12 cellular contexts compared by ENCODE assay signal in the genomic region with DNA sequence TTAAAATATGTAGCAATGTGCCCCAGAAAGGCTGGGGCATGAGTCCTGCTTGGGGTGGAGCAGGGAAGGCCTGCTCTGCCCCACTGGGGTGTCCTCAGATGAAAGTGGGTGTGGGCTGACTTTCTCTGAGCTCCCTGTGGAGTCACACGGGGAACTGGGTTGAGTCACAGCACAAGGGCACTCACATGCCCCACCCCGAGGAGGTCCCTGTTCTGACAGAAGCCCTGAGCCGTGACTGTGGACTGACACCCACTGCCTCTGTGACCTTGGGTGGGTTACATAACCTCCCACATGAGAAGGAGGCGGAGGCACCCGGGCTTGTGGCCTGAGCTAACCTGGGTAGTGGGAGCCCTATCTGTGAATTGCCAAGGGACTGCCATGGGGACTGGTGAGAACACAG. TPM values are rescaled to one million over a fixed set of nuclear protein-coding genes. Genes with fewer than 3 reads are reported as not detected.
DNase-seq lines count a peak whose midpoint lies in the region; ATAC-seq, FAIRE-seq and TF ChIP-seq lines count a peak whose summit lies in the region.
"Had no signal": no experiment of that assay in that cellular context is flagged by ENCODE, and none has a peak within 500 bp of the region (broad histone marks: within the 10 kb centered on the region; RNA-seq: fewer than 3 reads in every experiment).

No MANE protein-coding gene starts in this region.

- no peaks in the 10 kb centered on the region for H4K20me1 ChIP-seq in HCT116 (ENCODE audit: insufficient read depth)

- H3K27me3 ChIP-seq in HCT116 (ENCODE audit: insufficient read depth, low read length) (no peaks in the 10 kb centered on the region), sigmoid colon (no peaks in the 10 kb centered on the region)

- RAD21 ChIA-PET in HCT116 (lab: Charles Lee; ENCODE audit: low non-redundant PET in 1 of 2, low total read pairs in 2 of 2, uncharacterized antibody in 2 of 2, unreplicated experiment in 2 of 2): no interaction called here

- no peaks in the 10 kb centered on the region for H3K79me2 ChIP-seq in HCT116 (ENCODE audit: insufficient read depth, low read length)

- no TSS peak for BruUV-seq in HCT116 (replicated peaks; lab: Mats Ljungman, UMichigan)

- POLR2A ChIA-PET in HCT116 (lab: Charles Lee): no interaction called here

- peak overlapping the region; percentile 6 for H2AFZ ChIP-seq in HCT116 (ENCODE audit: low read depth, low read length, poor library complexity, severe bottlenecking)

- CTCF ChIA-PET in HCT116 (lab: Charles Lee): interaction anchor here (1.5 kb wide), 1 partner anchor 25 kb away, joined by 5 read pairs; no protein-coding TSS in a partner anchor

- peak overlapping the region; percentile 32 for H3K4me2 ChIP-seq in HCT116 (ENCODE audit: low read length)
- H3K4me2 ChIP-seq: smooth muscle cell had no signal

- no peak overlapping the region for H3K27ac ChIP-seq in HCT116 (ENCODE audit: low read depth, low read length)
- peak overlapping the region in 1 of 4 donors; percentile 39 for H3K27ac ChIP-seq in sigmoid colon

- TF ChIP-seq RAD21 in HCT116 (IDR thresholded peaks at IDR 0.05; ENCODE audit: low read depth): no peak

- ATAC-seq in HCT116: peak; percentile 71
- ATAC-seq in left cardiac atrium: peak; percentile 87 to 88
- ATAC-seq: CD8-positive, alpha-beta T cell had no signal

- DNase-seq in HCT116 (ENCODE audit: low read depth, low spot score): no peak
- peak; percentile 34 for DNase-seq in RCC 7860 (ENCODE audit: low spot score)
- DNase-seq in left cardiac atrium: peak; percentile 48
- DNase-seq in sigmoid colon: peak; percentile 80
- no peak for DNase-seq in activated naive CD4-positive, alpha-beta T cell (lab: John Stamatoyannopoulos, UW)
- DNase-seq in Kasumi-1 (lab: John Stamatoyannopoulos, UW): no peak
- no peak for DNase-seq in stimulated activated naive CD4-positive, alpha-beta T cell treated with Interleukin-2 at 50 U/mL for 16 hours (lab: John Stamatoyannopoulos, UW)
- no peak for DNase-seq in AG08395 (ENCODE audit: low spot score)
- DNase-seq: CD8-positive, alpha-beta T cell; NCI-H2081; T1000 had no signal

- TF ChIP-seq CTCF in HCT116 (IDR thresholded peaks at IDR 0.05 in 2 of 3, conservative IDR thresholded peaks at IDR 0.05 in 1 of 3; ENCODE audit: borderline replicate concordance in 1 of 3, insufficient read depth in 1 of 3, low read depth in 2 of 3, low read length in 2 of 3): no peak
- no peak for TF ChIP-seq CTCF in sigmoid colon (IDR thresholded peaks at IDR 0.05)

- peaks cover 5 to 30% of the 10 kb centered on the region in 2 experiments; a peak in 3 of 4 replicates for H3K4me1 ChIP-seq in HCT116 (ENCODE audit: control insufficient read depth in 1 of 2, insufficient read depth in 2 of 2, low read length in 2 of 2)
- no peaks in the 10 kb centered on the region for H3K4me1 ChIP-seq in sigmoid colon

- no peaks in the 10 kb centered on the region for H3K9me3 ChIP-seq in HCT116 (ENCODE audit: control insufficient read depth in 1 of 2, insufficient read depth in 1 of 2, low read depth in 1 of 2, low read length in 2 of 2)
- no peaks in the 10 kb centered on the region for H3K9me3 ChIP-seq in sigmoid colon

- intact Hi-C loops in HCT116 (cut with micrococcal nuclease): no loop called here
- intact Hi-C loops in left cardiac atrium (cut with DNase I): no loop called here
- intact Hi-C loops in sigmoid colon (cut with DNase I): no loop called here

- no peak for TF ChIP-seq EP300 in sigmoid colon (IDR thresholded peaks at IDR 0.05)

- H3K36me3 ChIP-seq in HCT116 (ENCODE audit: control insufficient read depth in 1 of 2, insufficient read depth in 2 of 2, low read length in 2 of 2) (no peaks in the 10 kb centered on the region), sigmoid colon (no peaks in the 10 kb centered on the region)

- WGBS in sigmoid colon, 2 donors: 46 to 73% methylated on average over 5 of the region's 5 CpGs

- H3K9ac ChIP-seq in HCT116 (ENCODE audit: low read length): no peak overlapping the region

- H3K4me3 ChIP-seq in HCT116 (replicated peaks in 1 of 2; ENCODE audit: low read depth in 1 of 2, low read length in 2 of 2) (no peak overlapping the region), sigmoid colon (no peak overlapping the region)
- H3K4me3 ChIP-seq: smooth muscle cell had no signal

- FAIRE-seq in RCC 7860 (lab: Jason Lieb, UNC): no peak

- no peak for TF ChIP-seq POLR2A in HCT116 (IDR thresholded peaks at IDR 0.05; ENCODE audit: borderline replicate concordance, extremely low read depth, insufficient read depth, insufficient read length)
- no peak for TF ChIP-seq POLR2A in sigmoid colon (IDR thresholded peaks at IDR 0.05)

- 0 out of 2 replicates have a peak, but pooled peaks cover 2% of the 10 kb centered on the region for H3K9me2 ChIP-seq in HCT116 (ENCODE audit: insufficient read depth)

TF ChIP-seq in HCT116, 20 proteins besides CTCF, POLR2A, EP300 and RAD21:
- TF ChIP-seq ZNF274 (IDR thresholded peaks at IDR 0.05; ENCODE audit: low read depth, low read length) (no peak), ELF1 (IDR thresholded peaks at IDR 0.05; ENCODE audit: borderline replicate concordance, low read depth) (no peak), TCF7L2 (IDR thresholded peaks at IDR 0.05; ENCODE audit: borderline replicate concordance, extremely low read depth, insufficient read depth, insufficient read length) (no peak), EZH2phosphoT487 (IDR thresholded peaks at IDR 0.05; ENCODE audit: borderline replicate concordance) (no peak), CEBPB (IDR thresholded peaks at IDR 0.05; ENCODE audit: low read depth) (no peak), ZFX (IDR thresholded peaks at IDR 0.05) (no peak), SP1 (IDR thresholded peaks at IDR 0.05; ENCODE audit: low read depth) (no peak), REST (IDR thresholded peaks at IDR 0.05; ENCODE audit: low read depth) (no peak), POLR2AphosphoS5 (IDR thresholded peaks at IDR 0.05; ENCODE audit: low read depth, low read length) (no peak), CBX3 (IDR thresholded peaks at IDR 0.05; ENCODE audit: low read depth) (no peak), SIN3A (IDR thresholded peaks at IDR 0.05; ENCODE audit: low read depth) (no peak), SRF (IDR thresholded peaks at IDR 0.05; ENCODE audit: low read depth) (no peak), EZH2 (IDR thresholded peaks at IDR 0.05) (no peak), FOSL1 (IDR thresholded peaks at IDR 0.05; ENCODE audit: low read depth) (no peak), JUND (IDR thresholded peaks at IDR 0.05) (no peak), YY1 (IDR thresholded peaks at IDR 0.05; ENCODE audit: extremely low read depth, insufficient replicate concordance, low read depth, low read length) (no peak), EGR1 (IDR thresholded peaks at IDR 0.05; ENCODE audit: low read depth) (no peak)
- TF ChIP-seq, protein P1, sequence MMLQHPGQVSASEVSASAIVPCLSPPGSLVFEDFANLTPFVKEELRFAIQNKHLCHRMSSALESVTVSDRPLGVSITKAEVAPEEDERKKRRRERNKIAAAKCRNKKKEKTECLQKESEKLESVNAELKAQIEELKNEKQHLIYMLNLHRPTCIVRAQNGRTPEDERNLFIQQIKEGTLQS (IDR thresholded peaks at IDR 0.05): no peak
- TF ChIP-seq, protein P2, sequence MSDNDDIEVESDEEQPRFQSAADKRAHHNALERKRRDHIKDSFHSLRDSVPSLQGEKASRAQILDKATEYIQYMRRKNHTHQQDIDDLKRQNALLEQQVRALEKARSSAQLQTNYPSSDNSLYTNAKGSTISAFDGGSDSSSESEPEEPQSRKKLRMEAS (IDR thresholded peaks at IDR 0.05): no peak

RNA-seq across cellular contexts. Expression of gene TINAGL1, which starts 52.5 kb away (rescaled TPM):
- total RNA-seq in HCT116 (2021; ENCODE audit: unreplicated experiment) (57.9 TPM), left cardiac atrium (100 to 1,000 TPM; 128 to 175 TPM), sigmoid colon (100 to 1,000 TPM in 3 of 4 donors, 10 to 100 TPM in 1; 62.9 to 238 (median 132) TPM)
- 75.8 and 79.5 TPM in 2 replicates for polyA plus RNA-seq in HCT116 (2012)
- polyA plus RNA-seq in sigmoid colon: 10 to 100 TPM; 21.0 to 87.9 (median 40.9) TPM
- total RNA-seq: CD8-positive, alpha-beta T cell had no signal

Comparison
In these comparisons a context has a peak if more than half of its experiments do, and no peak if none do; other contexts are left out.
1. DNase-seq: peak in RCC 7860 (single experiment), left cardiac atrium (single experiment) and sigmoid colon (single experiment); none in HCT116 (single experiment), activated naive CD4-positive, alpha-beta T cell (0 of 4), Kasumi-1 (0 of 2), stimulated activated naive CD4-positive, alpha-beta T cell treated with Interleukin-2 at 50 U/mL for 16 hours (single experiment) and AG08395 (single experiment).